Comparison of ENCODE assay signal across 1 cellular context in genomic region chr11:85698195-85698594, GRCh38.
TF ChIP-seq lines count a peak whose summit lies in the region.

No MANE protein-coding gene starts in this region.

TF ChIP-seq in SK-N-SH, 30 proteins besides CTCF, POLR2A, EP300 and RAD21 (continued from another document):
- no peak for TF ChIP-seq ZBTB33 (IDR thresholded peaks at IDR 0.05; ENCODE audit: borderline replicate concordance, low read depth)
- TF ChIP-seq PBX3 (IDR thresholded peaks at IDR 0.05), result no peak
- TF ChIP-seq JUND (IDR thresholded peaks at IDR 0.05), result no peak
- no peak for TF ChIP-seq RFX5 (IDR thresholded peaks at IDR 0.05; ENCODE audit: low read length)
- no peak for TF ChIP-seq FOXM1 (IDR thresholded peaks at IDR 0.05; ENCODE audit: low read depth)
- TF ChIP-seq EZH2phosphoT487 (IDR thresholded peaks at IDR 0.05; ENCODE audit: borderline replicate concordance, low read depth), result no peak
